ENCODE assay signal across 35 cellular contexts in the genomic region with DNA sequence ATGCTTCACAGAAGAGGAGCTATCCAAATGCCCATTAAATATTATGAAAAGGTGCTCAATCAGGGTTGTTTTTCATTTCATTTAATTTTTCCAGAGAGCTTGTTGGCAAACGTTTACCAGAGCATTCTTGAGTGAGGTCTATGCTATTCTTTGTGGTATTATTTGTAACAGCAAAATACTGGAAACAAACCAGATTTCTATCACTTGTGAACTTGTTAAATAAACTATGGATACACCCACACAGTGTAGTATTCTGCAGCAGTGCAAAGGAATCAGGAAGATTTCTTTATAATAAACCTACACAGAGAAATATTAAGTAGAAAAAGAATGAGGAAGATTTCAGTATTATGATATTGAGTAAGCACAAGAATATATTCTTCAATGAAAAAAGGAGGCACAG. TPM values are rescaled to one million over a fixed set of nuclear protein-coding genes. Genes with fewer than 3 reads are reported as not detected.
"Had no signal": no experiment of that assay in that cellular context is flagged by ENCODE, and none has a peak within 500 bp of the region (broad histone marks: within the 10 kb centered on the region; RNA-seq: fewer than 3 reads in every experiment).

No MANE protein-coding gene starts in this region.

- DNase-seq: activated B cell treated with CpG ODN at 0.5 μM for 24 hours; activated CD4-positive, alpha-beta memory T cell treated with anti-CD3 and anti-CD28 coated beads for 36 hours; activated CD4-positive, alpha-beta T cell treated with anti-CD3 and anti-CD28 coated beads for 4 hours; activated CD4-positive, alpha-beta T cell treated with anti-CD3 and anti-CD28 coated beads, Interleukin-2, amount 50 U/mL, for 1 hour; activated CD4-positive, CD25-positive, alpha-beta regulatory T cell treated with anti-CD3 and anti-CD28 coated beads, Interleukin-2, amount 50 U/mL, for 72 hours; activated CD8-positive, alpha-beta memory T cell treated with anti-CD3 and anti-CD28 coated beads, Interleukin-2, amount 50 U/mL, for 4 hours; activated effector memory CD4-positive, alpha-beta T cell treated with Interleukin-2 at 50 U/mL for 16 hours; activated naive CD4-positive, alpha-beta T cell treated with anti-CD3 and anti-CD28 coated beads, Interleukin-2, amount 10 ng/mL, durations not matched to agents 7 days and 5 days; activated naive CD8-positive, alpha-beta T cell treated with anti-CD3 and anti-CD28 coated beads, Interleukin-2, amount 50 U/mL, for 24 hours; activated T-cell treated with anti-CD3 and anti-CD28 coated beads for 4 hours; activated T-cell treated with anti-CD3 and anti-CD28 coated beads, Interleukin-2, amount 50 U/mL, for 48 hours; amygdala; body of pancreas; NCI-H1092 treated with DMSO at 0.1 percent for 48 hours; NCI-H1417; NCI-H146; NCI-H187; NCI-H2029 treated with DMSO at 0.1 percent for 48 hours; NCI-H2107; NCI-H2171; NCI-H510A; NCI-H526; NCI-H748 treated with DMSO at 0.1 percent for 48 hours; NK-92 treated with Interleukin-12 subunit alpha and Interleukin-12 subunit beta, amount 100 ng/mL, for 24 hours; PC-3; Peyer's patch; RPMI8226; SHP77 treated with DMSO at 0.1 percent for 48 hours; SK-N-SH had no signal

- H3K4me3 ChIP-seq: ascending aorta, body of pancreas, breast epithelium, Peyer's patch, SJSA1 had no signal

- H3K36me3 Mint-ChIP-seq: activated CD4-positive, alpha-beta memory T cell treated with anti-CD3 and anti-CD28 coated beads for 36 hours; activated naive CD4-positive, alpha-beta T cell treated with anti-CD3 and anti-CD28 coated beads, Interleukin-2, amount 10 ng/mL, durations not matched to agents 7 days and 5 days; activated naive CD8-positive, alpha-beta T cell had no signal

- H3K27me3 ChIP-seq: ascending aorta, body of pancreas, breast epithelium, Peyer's patch, SJSA1 had no signal

- H3K4me1 Mint-ChIP-seq: activated B cell treated with CpG ODN at 0.5 μM for 24 hours; activated naive CD4-positive, alpha-beta T cell treated with anti-CD3 and anti-CD28 coated beads, Interleukin-2, amount 10 ng/mL, durations not matched to agents 7 days and 5 days; activated naive CD8-positive, alpha-beta T cell treated with anti-CD3 and anti-CD28 coated beads, Interleukin-2, amount 50 U/mL, for 24 hours had no signal

- H3K27ac Mint-ChIP-seq: activated B cell treated with CpG ODN at 0.5 μM for 24 hours; activated CD4-positive, alpha-beta memory T cell treated with anti-CD3 and anti-CD28 coated beads for 36 hours; activated naive CD4-positive, alpha-beta T cell treated with anti-CD3 and anti-CD28 coated beads, Interleukin-2, amount 10 ng/mL, durations not matched to agents 7 days and 5 days; activated naive CD8-positive, alpha-beta T cell; activated naive CD8-positive, alpha-beta T cell treated with anti-CD3 and anti-CD28 coated beads, Interleukin-2, amount 50 U/mL, for 24 hours; T-helper 1 cell treated with Interleukin-12 subunit alpha and Interleukin-12 subunit beta and Interleukin-4 antibody, amounts not matched to agents 30 μg/mL and 1 μg/mL, for 36 hours had no signal

- H3K9me3 ChIP-seq: ascending aorta, body of pancreas, Peyer's patch, SJSA1, SK-N-SH had no signal

- ATAC-seq: activated naive CD8-positive, alpha-beta T cell treated with anti-CD3 and anti-CD28 coated beads, Interleukin-2, amount 50 U/mL, for 24 hours; body of pancreas; PC-3 had no signal

- H3K4me3 Mint-ChIP-seq: activated B cell treated with CpG ODN at 0.5 μM for 24 hours; activated CD4-positive, alpha-beta memory T cell treated with anti-CD3 and anti-CD28 coated beads for 36 hours; activated naive CD4-positive, alpha-beta T cell treated with anti-CD3 and anti-CD28 coated beads, Interleukin-2, amount 10 ng/mL, durations not matched to agents 7 days and 5 days; activated naive CD8-positive, alpha-beta T cell; activated naive CD8-positive, alpha-beta T cell treated with anti-CD3 and anti-CD28 coated beads, Interleukin-2, amount 50 U/mL, for 24 hours; T-helper 1 cell treated with Interleukin-12 subunit alpha and Interleukin-12 subunit beta and Interleukin-4 antibody, amounts not matched to agents 30 μg/mL and 1 μg/mL, for 36 hours had no signal

- H3K36me3 ChIP-seq: ascending aorta, breast epithelium, Peyer's patch, SJSA1 had no signal

- H3K27ac ChIP-seq: ascending aorta, body of pancreas, breast epithelium, Peyer's patch, SJSA1, VCaP had no signal

- H3K27me3 Mint-ChIP-seq: activated B cell treated with CpG ODN at 0.5 μM for 24 hours had no signal

- H3K4me1 ChIP-seq: ascending aorta, body of pancreas, breast epithelium, Peyer's patch, SJSA1 had no signal

RNA-seq across cellular contexts. Expression of gene SLC1A1, which starts 15.0 kb away (rescaled TPM):
- total RNA-seq: activated CD4-positive, alpha-beta memory T cell treated with anti-CD3 and anti-CD28 coated beads for 36 hours had no signal
